ENCODE assay signal across 25 cellular contexts in genomic region chr17:48191362-48191761, GRCh38.
"Had no signal": no experiment of that assay in that cellular context is flagged by ENCODE, and none has a peak within 500 bp of the region (broad histone marks: within the 10 kb centered on the region; RNA-seq: fewer than 3 reads in every experiment).

No MANE protein-coding gene starts in this region.

- H3K4me3 Mint-ChIP-seq: endodermal cell; memory B cell; mesothelial cell of epicardium; nephron; stimulated activated memory B cell treated with anti-CD40 and anti-IgM and Interleukin-4, amounts not matched to agents 10 μg/mL and 1 μg/mL and 100 μg/mL, for 72 hours had no signal

- H3K27ac ChIP-seq: coronary artery, foreskin keratinocyte, hepatocyte, left ventricle myocardium inferior, lower lobe of right lung, neutrophil, psoas muscle, right lobe of liver, stomach, thoracic aorta, transverse colon had no signal

- H3K27me3 ChIP-seq: right lobe of liver, transverse colon had no signal

- FAIRE-seq: endothelial cell of umbilical vein, kidney had no signal

- ATAC-seq: foreskin keratinocyte; left cardiac atrium; lower lobe of right lung; psoas muscle; right lobe of liver; stimulated activated memory B cell treated with anti-CD40 and anti-IgM and Interleukin-4, amounts not matched to agents 10 μg/mL and 1 μg/mL and 100 μg/mL, for 72 hours had no signal

- H3K4me3 ChIP-seq: coronary artery, hepatocyte, left ventricle myocardium inferior, lower lobe of right lung, psoas muscle, right lobe of liver, stomach, thoracic aorta, transverse colon had no signal

- H3K36me3 Mint-ChIP-seq: memory B cell; mesothelial cell of epicardium; stimulated activated memory B cell treated with anti-CD40 and anti-IgM and Interleukin-4, amounts not matched to agents 10 μg/mL and 1 μg/mL and 100 μg/mL, for 72 hours had no signal

- H2AFZ ChIP-seq: hepatocyte had no signal

- H3K27ac Mint-ChIP-seq: endodermal cell; memory B cell; mesothelial cell of epicardium; stimulated activated memory B cell treated with anti-CD40 and anti-IgM and Interleukin-4, amounts not matched to agents 10 μg/mL and 1 μg/mL and 100 μg/mL, for 72 hours had no signal

- DNase-seq: effector CD4-positive, alpha-beta T cell; endodermal cell; erythroblast; foreskin keratinocyte; kidney; left cardiac atrium; left ventricle myocardium inferior; lower lobe of right lung; psoas muscle; retina; right lobe of liver; stimulated activated CD4-positive, alpha-beta T cell treated with anti-CD3 and anti-CD28 coated beads, Interleukin-4, amount 100 ng/mL, for 1 hour; stimulated activated CD8-positive, alpha-beta memory T cell treated with anti-CD3 and anti-CD28 coated beads, Interleukin-4, amount 100 ng/mL, for 48 hours; stomach; substantia nigra; transverse colon had no signal

- H3K4me2 ChIP-seq: hepatocyte had no signal

- H3K9me3 Mint-ChIP-seq: endodermal cell; memory B cell; mesothelial cell of epicardium; nephron; stimulated activated memory B cell treated with anti-CD40 and anti-IgM and Interleukin-4, amounts not matched to agents 10 μg/mL and 1 μg/mL and 100 μg/mL, for 72 hours had no signal

- H3K4me1 ChIP-seq: foreskin keratinocyte, left ventricle myocardium inferior, lower lobe of right lung, psoas muscle, right lobe of liver, stomach, transverse colon had no signal

- H3K36me3 ChIP-seq: left ventricle myocardium inferior, lower lobe of right lung, neutrophil, right lobe of liver, stomach, thoracic aorta, transverse colon had no signal

- H3K9me3 ChIP-seq: left ventricle myocardium inferior, lower lobe of right lung, neutrophil, psoas muscle, right lobe of liver, stomach, thoracic aorta, transverse colon had no signal

- H3K79me2 ChIP-seq: hepatocyte had no signal
